ENCODE assay signal across 6 cellular contexts in the genomic region with DNA sequence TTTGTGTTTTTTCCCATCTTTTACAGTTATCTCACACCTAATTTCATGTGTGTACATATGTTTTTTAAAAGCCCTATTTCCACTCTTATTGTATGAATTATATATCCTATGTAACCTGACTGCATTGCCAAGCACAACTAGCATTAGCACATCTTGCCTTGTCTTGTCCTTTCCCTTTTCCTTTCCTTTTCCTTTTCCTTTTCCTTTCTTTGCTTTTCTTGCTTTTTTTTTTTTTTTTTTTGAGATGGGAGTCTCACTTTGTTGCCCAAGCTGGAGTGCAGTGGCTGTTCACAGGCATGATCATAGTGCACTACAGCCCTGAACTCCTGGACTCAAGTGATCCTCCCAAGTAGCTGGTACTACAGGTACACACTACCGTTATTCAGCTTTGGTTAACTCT.
"Had no signal": no experiment of that assay in that cellular context is flagged by ENCODE, and none has a peak within 500 bp of the region (broad histone marks: within the 10 kb centered on the region; RNA-seq: fewer than 3 reads in every experiment).

No MANE protein-coding gene starts in this region.

- H3K4me3 ChIP-seq: GM23248, HAP-1, K562 had no signal

- H3K27ac ChIP-seq: GM23248 had no signal

- DNase-seq: GOT3, H7 had no signal

- H3K9me3 ChIP-seq: HAP-1 had no signal

- H3K36me3 ChIP-seq: HAP-1 had no signal

- ATAC-seq: HCT116, K562 had no signal
